In genomic region chr12:7832059-7832696, GRCh38 we compare ENCODE assay signal across 8 cellular contexts. TPM values are rescaled to one million over a fixed set of nuclear protein-coding genes. Genes with fewer than 3 reads are reported as not detected.
A peak's percentile ranks its signal among the peaks of the same experiment; 100 is the strongest.
DNase-seq lines count a peak whose midpoint lies in the region; ATAC-seq and TF ChIP-seq lines count a peak whose summit lies in the region.

No MANE protein-coding gene starts in this region.

- H3K4me3 ChIP-seq in GM23338: no peak overlapping the region

- peaks cover 18% of the 10 kb centered on the region for H3K27me3 Mint-ChIP-seq in GM23338 (ENCODE audit: insufficient read depth, low read depth, poor library complexity)

- no peak for DNase-seq in activated CD4-positive, CD25-positive, alpha-beta regulatory T cell treated with anti-CD3 and anti-CD28 coated beads, Interleukin-2, amount 50 U/mL, for 72 hours
- DNase-seq in GM23338 (ENCODE audit: low spot score) (peak; percentile 86), NCI-H82 (lab: John Stamatoyannopoulos, UW) (peak; percentile 71), astrocyte of the hippocampus (ENCODE audit: low read depth, low spot score) (peak; percentile 67), left kidney (ENCODE audit: low read depth, low spot score) (peak; percentile 63), retina (no peak), omental fat pad (ENCODE audit: low spot score) (no peak)

- no peak overlapping the region for H3K27ac ChIP-seq in GM23338 (ENCODE audit: low read depth)

- no peak overlapping the region for H3K4me2 ChIP-seq in GM23338

- no peaks in the 10 kb centered on the region for H3K27me3 ChIP-seq in GM23338 (ENCODE audit: insufficient read depth)

- peak; percentile 82 to 85 for TF ChIP-seq CTCF in GM23338 (conservative IDR thresholded peaks at IDR 0.05; ENCODE audit: low read depth in 2 of 2)
- no peak for TF ChIP-seq CTCF in omental fat pad (IDR thresholded peaks at IDR 0.05)

- no peaks in the 10 kb centered on the region for H3K9me2 ChIP-seq in GM23338 (ENCODE audit: insufficient read depth)

- no peaks in the 10 kb centered on the region for H3K4me1 ChIP-seq in GM23338 (ENCODE audit: insufficient read depth)

- H4K20me1 ChIP-seq in GM23338 (replicated peaks; ENCODE audit: insufficient read depth): no peaks in the 10 kb centered on the region

- no peak overlapping the region for H2AFZ ChIP-seq in GM23338

- H3K4me1 Mint-ChIP-seq in GM23338: peaks cover 9% of the 10 kb centered on the region

- no peaks in the 10 kb centered on the region for H3K36me3 Mint-ChIP-seq in GM23338 (ENCODE audit: low read depth)

- ATAC-seq in activated CD4-positive, CD25-positive, alpha-beta regulatory T cell treated with anti-CD3 and anti-CD28 coated beads, Interleukin-2, amount 50 U/mL, for 24 hours: peak; percentile 41 to 51
- ATAC-seq in GM23338 (peak; percentile 97), omental fat pad (ENCODE audit: low FRiP score) (no peak)

- H3K9me3 Mint-ChIP-seq in GM23338: no peaks in the 10 kb centered on the region; the same call in 2 of the 3 replicates

- H3K4me3 Mint-ChIP-seq in GM23338: no peak overlapping the region

- no peaks in the 10 kb centered on the region for H3F3A ChIP-seq in GM23338 (replicated peaks; ENCODE audit: low read depth)

- H3K36me3 ChIP-seq in GM23338 (ENCODE audit: insufficient read depth): peaks cover 3% of the 10 kb centered on the region; the same call in 1 of the 2 replicates

- H3K79me2 ChIP-seq in GM23338 (replicated peaks; ENCODE audit: insufficient read depth): no peaks in the 10 kb centered on the region

- no peak overlapping the region for H3K27ac Mint-ChIP-seq in GM23338

TF ChIP-seq in GM23338, 12 proteins besides CTCF, POLR2A, EP300 and RAD21:
- TF ChIP-seq NANOG (IDR thresholded peaks at IDR 0.05; ENCODE audit: borderline replicate concordance) (no peak), ZNF331 (CRISPR knock-in tag; IDR thresholded peaks at IDR 0.05; ENCODE audit: low read depth) (no peak), JUNB (IDR thresholded peaks at IDR 0.05; ENCODE audit: unreplicated experiment) (no peak), ZNF462 (CRISPR knock-in tag; IDR thresholded peaks at IDR 0.05) (no peak)

RNA-seq across cellular contexts. Expression of gene SLC2A14, which starts 40.5 kb away (rescaled TPM):
- 26.1 and 31.5 TPM in 2 replicates for total RNA-seq in GM23338 (2014; rRNA removed; shearing (Covaris generic))
- 6.7 and 6.8 TPM in 2 replicates for polyA plus RNA-seq in GM23338 (2016; fragmentation: Nextera tagmentation; extraction: Ambion mirVana)
- not detected for total RNA-seq in omental fat pad

RNA-seq across cellular contexts. Expression of gene NANOG, which starts 43.0 kb away (rescaled TPM):
- 134 TPM in 2 replicates for total RNA-seq in GM23338 (2014; rRNA removed; shearing (Covaris generic))
- polyA plus RNA-seq in GM23338 (2016; fragmentation: Nextera tagmentation; extraction: Ambion mirVana): 42.0 and 48.5 TPM in 2 replicates
- under 1 TPM in 1 of 4 donors, not detected in 3; 0.63 TPM for total RNA-seq in omental fat pad

Comparison
In these comparisons a context has a peak if more than half of its experiments do, and no peak if none do; other contexts are left out.
1. DNase-seq: peak in GM23338 (single experiment), NCI-H82 (single experiment), astrocyte of the hippocampus (single experiment) and left kidney (single experiment); none in activated CD4-positive, CD25-positive, alpha-beta regulatory T cell treated with anti-CD3 and anti-CD28 coated beads, Interleukin-2, amount 50 U/mL, for 72 hours (single experiment), retina (single experiment) and omental fat pad (single experiment).
2. CTCF ChIP-seq: peak in GM23338 (2 of 2); none in omental fat pad (0 of 3).
3. RNA of gene SLC2A14, which starts 40.5 kb away (total RNA-seq): 26.1 to 31.5 TPM in GM23338; not detected in omental fat pad; every median in the first group is over 10 times any median in the second.
4. RNA of gene NANOG, which starts 43.0 kb away (total RNA-seq): 134 TPM in GM23338; 0.63 TPM in omental fat pad; every median in the first group is over 10 times any median in the second.